15 cellular contexts compared by ENCODE assay signal in genomic region chr12:93913845-93914244, GRCh38.
DNase-seq lines count a peak whose midpoint lies in the region; TF ChIP-seq lines count a peak whose summit lies in the region.
"Had no signal": no experiment of that assay in that cellular context is flagged by ENCODE, and none has a peak within 500 bp of the region (broad histone marks: within the 10 kb centered on the region; RNA-seq: fewer than 3 reads in every experiment).

No MANE protein-coding gene starts in this region.

- POLR2A ChIA-PET in SK-N-SH (lab: Yijun Ruan, JAX), result no interaction called here

- TF ChIP-seq RAD21 in SK-N-SH (IDR thresholded peaks at IDR 0.05; ENCODE audit: low read length), result no peak

- H3F3A ChIP-seq in SK-N-SH (replicated peaks; ENCODE audit: insufficient read depth) (peaks cover 35% of the 10 kb centered on the region), smooth muscle cell (ENCODE audit: low read depth) (peaks cover 3% of the 10 kb centered on the region)

- H3K27ac ChIP-seq in SK-N-SH (ENCODE audit: low read depth in 2 of 2, low read length in 1 of 2), result peak overlapping the region in 1 of 2 experiments; percentile 88; a peak in 3 of 4 replicates
- H3K27ac ChIP-seq in smooth muscle cell (ENCODE audit: low read depth), result peak overlapping the region; percentile 58
- H3K27ac ChIP-seq: pancreas, testis had no signal

- H3K36me3 ChIP-seq in SK-N-SH (replicated peaks in 1 of 2; ENCODE audit: control insufficient read depth in 1 of 2, insufficient read depth in 2 of 2, low read length in 1 of 2) (no peaks in the 10 kb centered on the region), smooth muscle cell (ENCODE audit: low read depth) (no peaks in the 10 kb centered on the region)
- H3K36me3 ChIP-seq: pancreas had no signal

- H3K4me2 ChIP-seq in SK-N-SH (peak overlapping the region; percentile 22; the same call in 1 of the 2 replicates), smooth muscle cell (peak overlapping the region; percentile 46)

- no peaks in the 10 kb centered on the region for H4K20me1 ChIP-seq in SK-N-SH (ENCODE audit: insufficient read depth)
- no peaks in the 10 kb centered on the region for H4K20me1 ChIP-seq in smooth muscle cell (ENCODE audit: low read depth)

- H3K9me3 ChIP-seq in SK-N-SH (no peaks in the 10 kb centered on the region), smooth muscle cell (replicated peaks; ENCODE audit: low read depth) (no peaks in the 10 kb centered on the region)
- H3K9me3 ChIP-seq: pancreas, testis had no signal

- H3K4me1 ChIP-seq in SK-N-SH (ENCODE audit: control insufficient read depth in 1 of 2, insufficient read depth in 2 of 2, low read depth in 1 of 2, low read length in 1 of 2) (peaks cover 0 to 26% of the 10 kb centered on the region in 2 experiments; a peak in 1 of 4 replicates), smooth muscle cell (ENCODE audit: low read depth) (peaks cover 8% of the 10 kb centered on the region)
- H3K4me1 ChIP-seq: pancreas, testis had no signal

- peak in 1 of 2 experiments; percentile 84; a peak in 1 of 4 replicates for TF ChIP-seq EP300 in SK-N-SH (IDR thresholded peaks at IDR 0.05; ENCODE audit: borderline replicate concordance in 1 of 2, low read depth in 1 of 2, low read length in 1 of 2)

- no peak for TF ChIP-seq CTCF in SK-N-SH (IDR thresholded peaks at IDR 0.05)
- TF ChIP-seq CTCF in smooth muscle cell (IDR thresholded peaks at IDR 0.05; ENCODE audit: borderline replicate concordance, insufficient read depth, poor library complexity, severe bottlenecking), result no peak

- H3K4me3 ChIP-seq in SK-N-SH (ENCODE audit: low read depth in 2 of 2, low read length in 1 of 2) (no peak overlapping the region), smooth muscle cell (no peak overlapping the region)
- H3K4me3 ChIP-seq: pancreas, testis had no signal

- CTCF ChIA-PET in SK-N-SH (lab: Yijun Ruan, JAX), result no interaction called here

- 0 out of 2 replicates have a peak overlapping the region, but pooled peaks have one; percentile 29 for H2AFZ ChIP-seq in SK-N-SH (ENCODE audit: low read depth)
- H2AFZ ChIP-seq in smooth muscle cell (ENCODE audit: low read depth), result no peak overlapping the region

- no peaks in the 10 kb centered on the region for H3K9me2 ChIP-seq in SK-N-SH

- peak; percentile 72 for DNase-seq in GM04504 (ENCODE audit: low read depth)
- no peak for DNase-seq in SK-N-SH
- DNase-seq in fibroblast of gingiva (ENCODE audit: low read depth), result peak; percentile 88
- DNase-seq in smooth muscle cell (lab: John Stamatoyannopoulos, UW; ENCODE audit: unreplicated experiment), result no peak
- no peak for DNase-seq in HuH-7.5 (ENCODE audit: low spot score)
- DNase-seq in ACHN, result no peak
- DNase-seq in cerebellar cortex (ENCODE audit: low spot score), result no peak
- DNase-seq: DND-41; left cardiac atrium; NCI-H146; pancreas; SHP77 treated with DMSO at 0.1 percent for 48 hours; stimulated activated CD4-positive, alpha-beta T cell treated with anti-CD3 and anti-CD28 coated beads, Interleukin-4, amount 100 ng/mL, for 24 hours; stimulated activated CD8-positive, alpha-beta memory T cell treated with anti-CD3 and anti-CD28 coated beads, Interleukin-4, amount 100 ng/mL, for 48 hours; testis had no signal

- H3K9ac ChIP-seq in SK-N-SH (peak overlapping the region; percentile 40), smooth muscle cell (ENCODE audit: low read depth) (no peak overlapping the region)

- in situ Hi-C loops in ACHN (cut with HindIII; ENCODE audit: low pct_ligation_motif_present, low pct_unique_long_range_greater_than_20kb, low sequenced_read_pairs), result no loop called here

- no peaks in the 10 kb centered on the region for H3K27me3 ChIP-seq in SK-N-SH (ENCODE audit: insufficient read depth)
- no peaks in the 10 kb centered on the region for H3K27me3 ChIP-seq in smooth muscle cell (ENCODE audit: low read depth)
- H3K27me3 ChIP-seq: pancreas, testis had no signal

- H3K79me2 ChIP-seq in SK-N-SH (ENCODE audit: insufficient read depth) (no peaks in the 10 kb centered on the region), smooth muscle cell (ENCODE audit: low read depth) (no peaks in the 10 kb centered on the region)

TF ChIP-seq in SK-N-SH, 30 proteins besides CTCF, POLR2A, EP300 and RAD21 (continues in another document):
- TF ChIP-seq SIN3A (IDR thresholded peaks at IDR 0.05; ENCODE audit: borderline replicate concordance, low read depth, low read length) (no peak), MEF2A (IDR thresholded peaks at IDR 0.05; ENCODE audit: borderline replicate concordance, low read depth) (peak; percentile 84), GABPA (IDR thresholded peaks at IDR 0.05; ENCODE audit: low read depth) (no peak), NRF1 (IDR thresholded peaks at IDR 0.05; ENCODE audit: low read depth, low read length) (no peak), REST (IDR thresholded peaks at IDR 0.05; ENCODE audit: low read depth, low read length) (no peak), USF2 (IDR thresholded peaks at IDR 0.05; ENCODE audit: borderline replicate concordance, low read depth, low read length) (no peak), MAX (IDR thresholded peaks at IDR 0.05; ENCODE audit: low read depth) (no peak), USF1 (IDR thresholded peaks at IDR 0.05; ENCODE audit: borderline replicate concordance, low read depth) (no peak), TCF12 (IDR thresholded peaks at IDR 0.05) (peak; percentile 93), ZBTB33 (IDR thresholded peaks at IDR 0.05; ENCODE audit: borderline replicate concordance, low read depth) (no peak), YY1 (IDR thresholded peaks at IDR 0.05; ENCODE audit: low read depth) (no peak), JUND (IDR thresholded peaks at IDR 0.05) (peak; percentile 64), CHD2 (IDR thresholded peaks at IDR 0.05; ENCODE audit: low read length, partially characterized antibody) (no peak), TAF1 (IDR thresholded peaks at IDR 0.05; ENCODE audit: borderline replicate concordance, low read depth, low read length) (no peak), RCOR1 (IDR thresholded peaks at IDR 0.05; ENCODE audit: low read length) (no peak), ELF1 (IDR thresholded peaks at IDR 0.05) (no peak), EZH2phosphoT487 (IDR thresholded peaks at IDR 0.05; ENCODE audit: borderline replicate concordance, low read depth) (no peak), TEAD4 (IDR thresholded peaks at IDR 0.05; ENCODE audit: borderline replicate concordance, insufficient read depth) (peak; percentile 37; the same call in 1 of the 2 replicates)

Comparison
In these comparisons a context has a peak if more than half of its experiments do, and no peak if none do; other contexts are left out.
1. DNase-seq: peak in GM04504 (single experiment) and fibroblast of gingiva (single experiment); none in SK-N-SH (single experiment), smooth muscle cell (single experiment), HuH-7.5 (single experiment), ACHN (single experiment) and cerebellar cortex (single experiment).